ENCODE assay signal across 24 cellular contexts in genomic region chr3:49712166-49712565, GRCh38. TPM values are rescaled to one million over a fixed set of nuclear protein-coding genes. Genes with fewer than 3 reads are reported as not detected.
DNase-seq lines count a peak whose midpoint lies in the region; ATAC-seq, FAIRE-seq and TF ChIP-seq lines count a peak whose summit lies in the region.
"Had no signal": no experiment of that assay in that cellular context is flagged by ENCODE, and none has a peak within 500 bp of the region (broad histone marks: within the 10 kb centered on the region; RNA-seq: fewer than 3 reads in every experiment).

No MANE protein-coding gene starts in this region.

- peaks cover 1 to 14% of the 10 kb centered on the region in 2 donors for H3K36me3 ChIP-seq in kidney (ENCODE audit: control insufficient read depth in 1 of 2, insufficient read depth in 2 of 2, low read length in 2 of 2)
- peaks cover 20% of the 10 kb centered on the region for H3K36me3 ChIP-seq in thymus (ENCODE audit: control insufficient read depth, insufficient read depth)
- peaks cover 1% of the 10 kb centered on the region for H3K36me3 ChIP-seq in mesendoderm (ENCODE audit: control insufficient read depth, insufficient read depth, low read length)

- no peak for DNase-seq in activated CD8-positive, alpha-beta T cell treated with anti-CD3 and anti-CD28 coated beads, Interleukin-2, amount 10 ng/mL, durations not matched to agents 7 days and 5 days
- no peak for DNase-seq in activated CD8-positive, alpha-beta T cell treated with anti-CD3 and anti-CD28 coated beads for 36 hours
- DNase-seq in natural killer cell treated with Interleukin-12 subunit alpha and Interleukin-12 subunit beta and Interleukin-15 and Interleukin-18, amount 100 ng/mL, for 72 hours (ENCODE audit: low spot score): peak; percentile 25
- DNase-seq in natural killer cell (no peak), kidney (peak; percentile 40), mesendoderm (no peak)
- DNase-seq: 8988T, DMS153, GDM1, HCEC 1CT, NCI-H1105 treated with DMSO at 0.1 percent for 48 hours, NCI-H1694, NCI-H2081 treated with DMSO at 0.1 percent for 48 hours, NCI-H510A treated with DMSO at 0.1 percent for 48 hours, NCI-H774, OCI-M1, SIG-M5 had no signal

- intact Hi-C loops in activated CD8-positive, alpha-beta T cell treated with anti-CD3 and anti-CD28 coated beads for 36 hours (cut with micrococcal nuclease): no loop called here
- intact Hi-C loops in natural killer cell (cut with micrococcal nuclease): no loop called here
- intact Hi-C loops in kidney (cut with DNase I): no loop called here

- H2BK15ac ChIP-seq in mesendoderm (replicated peaks; ENCODE audit: low read depth): no peak overlapping the region

- H3K9ac ChIP-seq in kidney (ENCODE audit: low read length in 2 of 2) (no peak overlapping the region), mesendoderm (ENCODE audit: low read length) (no peak overlapping the region)

- no peak overlapping the region for H3K4me2 ChIP-seq in mesendoderm (ENCODE audit: low read length)
- H3K4me2 ChIP-seq: GM23338 had no signal

- no peak for FAIRE-seq in kidney (lab: Jason Lieb, UNC)
- FAIRE-seq: K562 had no signal

- H3K4me3 Mint-ChIP-seq in activated CD8-positive, alpha-beta T cell treated with anti-CD3 and anti-CD28 coated beads, Interleukin-2, amount 10 ng/mL, durations not matched to agents 7 days and 5 days: no peak overlapping the region
- no peak overlapping the region for H3K4me3 Mint-ChIP-seq in activated CD8-positive, alpha-beta T cell treated with anti-CD3 and anti-CD28 coated beads for 36 hours
- H3K4me3 Mint-ChIP-seq in natural killer cell treated with Interleukin-12 subunit alpha and Interleukin-12 subunit beta and Interleukin-15 and Interleukin-18, amount 100 ng/mL, for 72 hours: no peak overlapping the region
- no peak overlapping the region for H3K4me3 Mint-ChIP-seq in natural killer cell
- H3K4me3 Mint-ChIP-seq: B cell; CD4-positive, alpha-beta memory T cell; GM23338 had no signal

- H3K4me1 ChIP-seq in kidney (ENCODE audit: control insufficient read depth in 1 of 2, insufficient read depth in 1 of 2, low read depth in 1 of 2, low read length in 2 of 2) (no peaks in the 10 kb centered on the region), thymus (ENCODE audit: control insufficient read depth, insufficient read depth, low read length) (peaks cover 18% of the 10 kb centered on the region), mesendoderm (ENCODE audit: control insufficient read depth, low read depth, low read length) (no peaks in the 10 kb centered on the region)

- H3K56ac ChIP-seq in mesendoderm (ENCODE audit: low read length): no peak overlapping the region

- H3K27me3 ChIP-seq in thymus (ENCODE audit: control insufficient read depth, insufficient read depth) (no peaks in the 10 kb centered on the region), mesendoderm (ENCODE audit: insufficient read depth, low read length, poor library complexity) (no peaks in the 10 kb centered on the region)

- no peak overlapping the region for H2AK5ac ChIP-seq in mesendoderm (ENCODE audit: low read length)

- no peak overlapping the region for H2BK120ac ChIP-seq in mesendoderm (ENCODE audit: low read depth, low read length)

- no peak overlapping the region for H3K23ac ChIP-seq in mesendoderm (ENCODE audit: low read length)

- no peaks in the 10 kb centered on the region for H3K9me3 ChIP-seq in kidney (ENCODE audit: control insufficient read depth in 1 of 2, low read length in 2 of 2)
- no peaks in the 10 kb centered on the region for H3K9me3 ChIP-seq in thymus (ENCODE audit: control insufficient read depth)

- H3K27ac ChIP-seq in kidney (ENCODE audit: low read depth in 2 of 2, low read length in 2 of 2): no peak overlapping the region
- peak overlapping the region; percentile 3 for H3K27ac ChIP-seq in thymus (ENCODE audit: low read depth)
- no peak overlapping the region for H3K27ac ChIP-seq in mesendoderm (ENCODE audit: low read depth, low read length)

- no peak overlapping the region for H4K8ac ChIP-seq in mesendoderm (ENCODE audit: low read depth, low read length)

- ATAC-seq in activated CD8-positive, alpha-beta T cell treated with anti-CD3 and anti-CD28 coated beads, Interleukin-2, amount 10 ng/mL, durations not matched to agents 7 days and 5 days: no peak
- no peak for ATAC-seq in activated CD8-positive, alpha-beta T cell treated with anti-CD3 and anti-CD28 coated beads for 36 hours
- no peak for ATAC-seq in natural killer cell treated with Interleukin-12 subunit alpha and Interleukin-12 subunit beta and Interleukin-15 and Interleukin-18, amount 100 ng/mL, for 72 hours
- ATAC-seq in natural killer cell: no peak
- ATAC-seq in GM21526 (IDR thresholded peaks at IDR 0.05; ENCODE audit: low FRiP score, unreplicated experiment): no peak
- ATAC-seq: K562 had no signal

- no peak overlapping the region for H3K4me3 ChIP-seq in kidney (ENCODE audit: low read length in 2 of 2)
- H3K4me3 ChIP-seq in thymus (ENCODE audit: low read length): no peak overlapping the region
- no peak overlapping the region for H3K4me3 ChIP-seq in mesendoderm (ENCODE audit: low read length)
- H3K4me3 ChIP-seq: GM23338, K562 had no signal

- 86% methylated on average over 11 of the region's 11 CpGs for WGBS in thymus
- WGBS in mesendoderm (ENCODE audit: extremely low coverage, insufficient coverage, low lambda C conversion rate): no CpG with 5 or more reads among the region's 11 CpGs

- H3K79me2 ChIP-seq in mesendoderm (ENCODE audit: control insufficient read depth, insufficient read depth, low read length): no peaks in the 10 kb centered on the region

- H3K4me1 Mint-ChIP-seq in activated CD8-positive, alpha-beta T cell treated with anti-CD3 and anti-CD28 coated beads, Interleukin-2, amount 10 ng/mL, durations not matched to agents 7 days and 5 days (ENCODE audit: low read depth): peaks cover 31% of the 10 kb centered on the region
- H3K4me1 Mint-ChIP-seq in activated CD8-positive, alpha-beta T cell treated with anti-CD3 and anti-CD28 coated beads for 36 hours (ENCODE audit: low read depth): peaks cover 8% of the 10 kb centered on the region
- H3K4me1 Mint-ChIP-seq in natural killer cell treated with Interleukin-12 subunit alpha and Interleukin-12 subunit beta and Interleukin-15 and Interleukin-18, amount 100 ng/mL, for 72 hours (ENCODE audit: low read depth in 2 of 2): peaks cover 13 to 14% of the 10 kb centered on the region in 2 donors
- peaks cover 15 to 29% of the 10 kb centered on the region in 2 donors for H3K4me1 Mint-ChIP-seq in natural killer cell
- H3K4me1 Mint-ChIP-seq: GM23338 had no signal

- H3K27ac Mint-ChIP-seq in activated CD8-positive, alpha-beta T cell treated with anti-CD3 and anti-CD28 coated beads, Interleukin-2, amount 10 ng/mL, durations not matched to agents 7 days and 5 days: peak overlapping the region; percentile 27
- no peak overlapping the region for H3K27ac Mint-ChIP-seq in activated CD8-positive, alpha-beta T cell treated with anti-CD3 and anti-CD28 coated beads for 36 hours
- peak overlapping the region in 1 of 2 donors; percentile 76 for H3K27ac Mint-ChIP-seq in natural killer cell treated with Interleukin-12 subunit alpha and Interleukin-12 subunit beta and Interleukin-15 and Interleukin-18, amount 100 ng/mL, for 72 hours
- peak overlapping the region in 1 of 2 donors; percentile 63 for H3K27ac Mint-ChIP-seq in natural killer cell
- H3K27ac Mint-ChIP-seq: B cell, GM23338 had no signal

- H2BK5ac ChIP-seq in mesendoderm (ENCODE audit: low read length): no peak overlapping the region

- no peak overlapping the region for H3K18ac ChIP-seq in mesendoderm (ENCODE audit: low read length)

- H4K5ac ChIP-seq in mesendoderm (ENCODE audit: low read length): no peak overlapping the region

- H3K27me3 Mint-ChIP-seq in activated CD8-positive, alpha-beta T cell treated with anti-CD3 and anti-CD28 coated beads, Interleukin-2, amount 10 ng/mL, durations not matched to agents 7 days and 5 days (ENCODE audit: low read depth): no peaks in the 10 kb centered on the region
- H3K27me3 Mint-ChIP-seq in activated CD8-positive, alpha-beta T cell treated with anti-CD3 and anti-CD28 coated beads for 36 hours: no peaks in the 10 kb centered on the region
- no peaks in the 10 kb centered on the region for H3K27me3 Mint-ChIP-seq in natural killer cell treated with Interleukin-12 subunit alpha and Interleukin-12 subunit beta and Interleukin-15 and Interleukin-18, amount 100 ng/mL, for 72 hours
- no peaks in the 10 kb centered on the region for H3K27me3 Mint-ChIP-seq in natural killer cell (ENCODE audit: low read depth in 2 of 2)
- H3K27me3 Mint-ChIP-seq: B cell; CD4-positive, alpha-beta memory T cell had no signal

- POLR2A ChIA-PET in activated CD8-positive, alpha-beta T cell treated with anti-CD3 and anti-CD28 coated beads, Interleukin-2, amount 10 ng/mL, durations not matched to agents 7 days and 5 days (lab: Charles Lee): interaction anchor here (0.8 to 1.6 kb wide), 4 partner anchors 9 to 74 kb away, joined by 3 to 13 read pairs (median 4); partner anchors contain the start of genes GMPPB and IP6K1
- POLR2A ChIA-PET in activated CD8-positive, alpha-beta T cell treated with anti-CD3 and anti-CD28 coated beads for 36 hours (lab: Charles Lee): interaction anchor here (1.1 to 2.7 kb wide), 2 partner anchors 10 to 213 kb away, joined by 3 to 15 read pairs; no protein-coding TSS in a partner anchor

- TF ChIP-seq CTCF in activated CD8-positive, alpha-beta T cell treated with anti-CD3 and anti-CD28 coated beads for 36 hours (IDR thresholded peaks at IDR 0.05): no peak
- no peak for TF ChIP-seq CTCF in natural killer cell (IDR thresholded peaks at IDR 0.05)
- TF ChIP-seq CTCF in kidney (IDR thresholded peaks at IDR 0.05; ENCODE audit: borderline replicate concordance, extremely low read depth, insufficient read depth): no peak

- H3K79me1 ChIP-seq in mesendoderm (ENCODE audit: low read length): no peaks in the 10 kb centered on the region

- no peak overlapping the region for H3K4ac ChIP-seq in mesendoderm (ENCODE audit: low read depth, low read length)

- H3K9me3 Mint-ChIP-seq in activated CD8-positive, alpha-beta T cell treated with anti-CD3 and anti-CD28 coated beads, Interleukin-2, amount 10 ng/mL, durations not matched to agents 7 days and 5 days (ENCODE audit: insufficient read depth): no peaks in the 10 kb centered on the region
- H3K9me3 Mint-ChIP-seq in activated CD8-positive, alpha-beta T cell treated with anti-CD3 and anti-CD28 coated beads for 36 hours: no peaks in the 10 kb centered on the region
- no peaks in the 10 kb centered on the region for H3K9me3 Mint-ChIP-seq in natural killer cell treated with Interleukin-12 subunit alpha and Interleukin-12 subunit beta and Interleukin-15 and Interleukin-18, amount 100 ng/mL, for 72 hours
- no peaks in the 10 kb centered on the region for H3K9me3 Mint-ChIP-seq in natural killer cell
- H3K9me3 Mint-ChIP-seq: CD4-positive, alpha-beta memory T cell; GM23338 had no signal

- H3K36me3 Mint-ChIP-seq in activated CD8-positive, alpha-beta T cell treated with anti-CD3 and anti-CD28 coated beads, Interleukin-2, amount 10 ng/mL, durations not matched to agents 7 days and 5 days (ENCODE audit: low read depth): peaks cover 3% of the 10 kb centered on the region
- H3K36me3 Mint-ChIP-seq in activated CD8-positive, alpha-beta T cell treated with anti-CD3 and anti-CD28 coated beads for 36 hours (ENCODE audit: low read depth): no peaks in the 10 kb centered on the region
- no peaks in the 10 kb centered on the region for H3K36me3 Mint-ChIP-seq in natural killer cell treated with Interleukin-12 subunit alpha and Interleukin-12 subunit beta and Interleukin-15 and Interleukin-18, amount 100 ng/mL, for 72 hours
- no peaks in the 10 kb centered on the region for H3K36me3 Mint-ChIP-seq in natural killer cell

- CTCF ChIA-PET in activated CD8-positive, alpha-beta T cell treated with anti-CD3 and anti-CD28 coated beads, Interleukin-2, amount 10 ng/mL, durations not matched to agents 7 days and 5 days (lab: Charles Lee): interaction anchor here (1.4 to 3.1 kb wide), 3 partner anchors 10 to 173 kb away, joined by 3 to 19 read pairs (median 4); no protein-coding TSS in a partner anchor
- CTCF ChIA-PET in activated CD8-positive, alpha-beta T cell treated with anti-CD3 and anti-CD28 coated beads for 36 hours (lab: Charles Lee): interaction anchor here (0.7 to 2.1 kb wide), 3 partner anchors 127 to 219 kb away, joined by 3 to 9 read pairs (median 4); no protein-coding TSS in a partner anchor

RNA-seq across cellular contexts. Expression of gene AMIGO3, which starts 7.3 kb away (rescaled TPM):
- total RNA-seq in activated CD8-positive, alpha-beta T cell treated with anti-CD3 and anti-CD28 coated beads, Interleukin-2, amount 10 ng/mL, durations not matched to agents 7 days and 5 days: 1 to 10 TPM in 1 of 2 experiments, under 1 TPM in 1; 0.95 to 2.0 TPM
- under 1 TPM in 1 of 2 experiments, not detected in 1; 0.23 TPM for total RNA-seq in activated CD8-positive, alpha-beta T cell treated with anti-CD3 and anti-CD28 coated beads for 36 hours
- total RNA-seq in natural killer cell treated with Interleukin-12 subunit alpha and Interleukin-12 subunit beta and Interleukin-15 and Interleukin-18, amount 100 ng/mL, for 72 hours: 1 to 10 TPM; 1.0 to 2.0 TPM
- total RNA-seq in natural killer cell: 1 to 10 TPM in 2 of 3 donors, not detected in 1; 1.3 to 1.9 TPM
- not detected for total RNA-seq in kidney
- polyA plus RNA-seq in kidney (ENCODE audit: insufficient read depth, low read depth, low replicate concordance): 0.73 TPM
- 2.0 TPM for polyA plus RNA-seq in thymus
- polyA plus RNA-seq in mesendoderm (2013, experiment 1 of 2): 1.3 TPM
- 1.1 TPM for polyA plus RNA-seq in mesendoderm (2013, experiment 2 of 2)
- total RNA-seq: B cell; CD4-positive, alpha-beta memory T cell had no signal
- polyA plus RNA-seq: AG04450; CD4-positive, alpha-beta memory T cell had no signal

RNA-seq across cellular contexts. Expression of gene GMPPB, which starts 11.6 kb away (rescaled TPM):
- total RNA-seq in activated CD8-positive, alpha-beta T cell treated with anti-CD3 and anti-CD28 coated beads, Interleukin-2, amount 10 ng/mL, durations not matched to agents 7 days and 5 days: 10 to 100 TPM; 50.4 to 53.0 TPM
- total RNA-seq in activated CD8-positive, alpha-beta T cell treated with anti-CD3 and anti-CD28 coated beads for 36 hours: 10 to 100 TPM; 34.7 to 35.2 TPM
- 100 to 1,000 TPM in 1 of 2 donors, 10 to 100 TPM in 1; 83.5 to 110 TPM for total RNA-seq in natural killer cell treated with Interleukin-12 subunit alpha and Interleukin-12 subunit beta and Interleukin-15 and Interleukin-18, amount 100 ng/mL, for 72 hours
- total RNA-seq in natural killer cell: 10 to 100 TPM; 24.1 to 28.9 (median 27.5) TPM
- total RNA-seq in kidney: 37.4 TPM
- polyA plus RNA-seq in kidney (ENCODE audit: insufficient read depth, low read depth, low replicate concordance): 25.0 TPM
- polyA plus RNA-seq in thymus: 13.2 TPM
- 16.1 TPM for polyA plus RNA-seq in mesendoderm (2013, experiment 1 of 2)
- polyA plus RNA-seq in mesendoderm (2013, experiment 2 of 2): 15.8 TPM

RNA-seq across cellular contexts. Expression of gene RNF123, which starts 22.8 kb away (rescaled TPM):
- total RNA-seq in activated CD8-positive, alpha-beta T cell treated with anti-CD3 and anti-CD28 coated beads, Interleukin-2, amount 10 ng/mL, durations not matched to agents 7 days and 5 days: 10 to 100 TPM; 36.3 to 45.8 TPM
- 10 to 100 TPM; 22.0 to 31.7 TPM for total RNA-seq in activated CD8-positive, alpha-beta T cell treated with anti-CD3 and anti-CD28 coated beads for 36 hours
- 10 to 100 TPM; 45.6 to 67.9 TPM for total RNA-seq in natural killer cell treated with Interleukin-12 subunit alpha and Interleukin-12 subunit beta and Interleukin-15 and Interleukin-18, amount 100 ng/mL, for 72 hours
- total RNA-seq in natural killer cell (10 to 100 TPM; 48.5 to 58.7 (median 55.6) TPM), kidney (43.7 TPM)
- polyA plus RNA-seq in kidney (ENCODE audit: insufficient read depth, low read depth, low replicate concordance) (41.7 TPM), thymus (23.7 TPM)
- 16.4 TPM for polyA plus RNA-seq in mesendoderm (2013, experiment 1 of 2)
- 14.8 TPM for polyA plus RNA-seq in mesendoderm (2013, experiment 2 of 2)

RNA-seq across cellular contexts. Expression of gene MST1, which starts 22.9 kb away (rescaled TPM):
- total RNA-seq in activated CD8-positive, alpha-beta T cell treated with anti-CD3 and anti-CD28 coated beads, Interleukin-2, amount 10 ng/mL, durations not matched to agents 7 days and 5 days: 1 to 10 TPM; 3.8 to 4.7 TPM
- total RNA-seq in activated CD8-positive, alpha-beta T cell treated with anti-CD3 and anti-CD28 coated beads for 36 hours: 10 to 100 TPM in 1 of 2 experiments, 1 to 10 TPM in 1; 9.6 to 11.8 TPM
- 1 to 10 TPM; 4.2 to 6.8 TPM for total RNA-seq in natural killer cell treated with Interleukin-12 subunit alpha and Interleukin-12 subunit beta and Interleukin-15 and Interleukin-18, amount 100 ng/mL, for 72 hours
- 10 to 100 TPM in 2 of 3 donors, 1 to 10 TPM in 1; 9.5 to 19.1 (median 15.2) TPM for total RNA-seq in natural killer cell
- total RNA-seq in kidney: 77.3 TPM
- 152 TPM for polyA plus RNA-seq in kidney (ENCODE audit: insufficient read depth, low read depth, low replicate concordance)
- polyA plus RNA-seq in thymus: 90.3 TPM
- 3.5 TPM for polyA plus RNA-seq in mesendoderm (2013, experiment 1 of 2)
- polyA plus RNA-seq in mesendoderm (2013, experiment 2 of 2): 3.7 TPM

RNA-seq across cellular contexts. Expression of gene APEH, which starts 38.0 kb away (rescaled TPM):
- total RNA-seq in activated CD8-positive, alpha-beta T cell treated with anti-CD3 and anti-CD28 coated beads, Interleukin-2, amount 10 ng/mL, durations not matched to agents 7 days and 5 days: 100 to 1,000 TPM; 179 to 192 TPM
- total RNA-seq in activated CD8-positive, alpha-beta T cell treated with anti-CD3 and anti-CD28 coated beads for 36 hours: 100 to 1,000 TPM; 165 to 166 TPM
- total RNA-seq in natural killer cell treated with Interleukin-12 subunit alpha and Interleukin-12 subunit beta and Interleukin-15 and Interleukin-18, amount 100 ng/mL, for 72 hours: 100 to 1,000 TPM; 134 to 235 TPM
- 10 to 100 TPM; 62.8 to 95.7 (median 77.5) TPM for total RNA-seq in natural killer cell
- total RNA-seq in kidney: 143 TPM
- 138 TPM for polyA plus RNA-seq in kidney (ENCODE audit: insufficient read depth, low read depth, low replicate concordance)
- 45.8 TPM for polyA plus RNA-seq in thymus
- polyA plus RNA-seq in mesendoderm (2013, experiment 1 of 2): 77.8 TPM
- polyA plus RNA-seq in mesendoderm (2013, experiment 2 of 2): 76.2 TPM

Comparison
In these comparisons a context has a peak if more than half of its experiments do, and no peak if none do; other contexts are left out.
1. DNase-seq: peak in natural killer cell treated with Interleukin-12 subunit alpha and Interleukin-12 subunit beta and Interleukin-15 and Interleukin-18, amount 100 ng/mL, for 72 hours (single experiment) and kidney (single experiment); none in activated CD8-positive, alpha-beta T cell treated with anti-CD3 and anti-CD28 coated beads, Interleukin-2, amount 10 ng/mL, durations not matched to agents 7 days and 5 days (single experiment), activated CD8-positive, alpha-beta T cell treated with anti-CD3 and anti-CD28 coated beads for 36 hours (single experiment), natural killer cell (single experiment) and mesendoderm (single experiment).